9 cellular contexts compared by ENCODE assay signal in the genomic region with DNA sequence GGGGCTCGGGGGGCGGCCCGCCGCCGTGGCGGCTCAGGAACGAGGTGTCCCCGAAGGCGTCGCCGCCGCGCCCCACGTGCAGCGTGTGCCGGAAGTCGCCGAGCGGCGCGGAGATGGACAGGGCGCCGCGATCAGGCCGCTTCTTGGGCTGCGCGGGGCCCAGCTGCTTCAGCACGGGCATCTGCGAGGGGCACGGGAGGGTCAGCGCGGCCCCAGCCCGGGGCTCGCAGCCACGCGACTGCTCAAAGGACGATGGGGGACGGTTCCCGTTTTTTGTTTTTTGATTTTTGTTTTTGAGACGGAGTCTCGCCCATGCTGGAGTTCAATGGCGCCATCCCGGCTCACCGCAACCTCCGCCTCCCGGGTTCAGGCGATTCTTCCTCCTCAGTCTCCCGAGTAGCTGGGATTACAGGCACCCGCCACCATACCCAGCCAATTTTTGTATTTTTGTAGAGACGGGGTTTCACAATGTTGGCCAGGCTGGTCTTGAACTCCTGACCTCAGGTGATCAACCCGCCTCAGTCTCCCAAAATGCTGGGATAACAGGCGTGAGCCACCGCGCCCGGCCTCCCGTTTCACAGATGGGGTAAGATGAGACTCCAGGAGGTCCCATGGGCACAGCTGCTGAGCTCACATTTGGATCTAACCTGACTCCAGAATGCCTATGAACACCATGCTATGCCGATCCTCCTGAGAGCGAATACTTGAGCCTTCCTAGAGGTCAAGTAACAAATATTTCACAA. TPM values are rescaled to one million over a fixed set of nuclear protein-coding genes. Genes with fewer than 3 reads are reported as not detected.
A peak's percentile ranks its signal among the peaks of the same experiment; 100 is the strongest.
DNase-seq lines count a peak whose midpoint lies in the region; ATAC-seq and TF ChIP-seq lines count a peak whose summit lies in the region.
"Had no signal": no experiment of that assay in that cellular context is flagged by ENCODE, and none has a peak within 500 bp of the region (broad histone marks: within the 10 kb centered on the region; RNA-seq: fewer than 3 reads in every experiment).

No MANE protein-coding gene starts in this region.

- H3K4me3 ChIP-seq in sigmoid colon: peak overlapping the region in 3 of 4 donors; percentile 59 to 63 (median 61)

- no peaks in the 10 kb centered on the region for H3K9me3 Mint-ChIP-seq in chondrocyte (ENCODE audit: low read depth)

- H3K4me1 ChIP-seq in sigmoid colon: peaks cover 0 to 42% (median 35%) of the 10 kb centered on the region in 4 donors

- no peaks in the 10 kb centered on the region for H3K9me3 ChIP-seq in sigmoid colon
- H3K9me3 ChIP-seq: testis had no signal

- H3K27ac ChIP-seq in sigmoid colon: peak overlapping the region in 1 of 4 donors; percentile 91

- no peak for TF ChIP-seq EP300 in sigmoid colon (IDR thresholded peaks at IDR 0.05)

- no peak for TF ChIP-seq POLR2A in sigmoid colon (IDR thresholded peaks at IDR 0.05)

- intact Hi-C loops in sigmoid colon (cut with DNase I): loop anchor here (10.0 kb wide), 2 partner anchors 261 to 649 kb away; a partner anchor contains a TSS
- intact Hi-C loops in left colon (cut with DNase I, micrococcal nuclease): no loop called here

- ATAC-seq in left colon (no peak), HG03439 (IDR thresholded peaks at IDR 0.05; ENCODE audit: unreplicated experiment) (no peak)

- WGBS in sigmoid colon, 2 donors: 74 to 83% methylated on average over 58 of the region's 58 CpGs

- H3K27me3 Mint-ChIP-seq in chondrocyte (ENCODE audit: low read depth): no peaks in the 10 kb centered on the region

- peaks cover 0 to 14% (median 0%) of the 10 kb centered on the region in 3 donors for H3K27me3 ChIP-seq in sigmoid colon
- H3K27me3 ChIP-seq: testis had no signal

- H3K36me3 Mint-ChIP-seq in chondrocyte (ENCODE audit: low read depth): peaks cover 12% of the 10 kb centered on the region

- DNase-seq in DMS 273 (lab: John Stamatoyannopoulos, UW; ENCODE audit: unreplicated experiment): peak; percentile 26
- DNase-seq in DMS 273 treated with DMSO at 0.1 percent for 48 hours (lab: John Stamatoyannopoulos, UW): no peak
- peak; percentile 83 for DNase-seq in chondrocyte (ENCODE audit: low spot score)
- DNase-seq in sigmoid colon: no peak
- no peak for DNase-seq in left colon

- peaks cover 0 to 19% (median 12%) of the 10 kb centered on the region in 4 donors for H3K36me3 ChIP-seq in sigmoid colon

- peak overlapping the region; percentile 45 for H3K4me3 Mint-ChIP-seq in chondrocyte (ENCODE audit: unreplicated experiment)

- H3K27ac Mint-ChIP-seq in chondrocyte (ENCODE audit: unreplicated experiment): no peak overlapping the region

- H3K4me1 Mint-ChIP-seq in chondrocyte (ENCODE audit: low read depth): peaks cover 39% of the 10 kb centered on the region

- no peak for TF ChIP-seq CTCF in chondrocyte (IDR thresholded peaks at IDR 0.05)
- TF ChIP-seq CTCF in sigmoid colon (IDR thresholded peaks at IDR 0.05): no peak

RNA-seq across cellular contexts. Expression of a gene that starts 2.0 kb away (rescaled TPM):
- 10.2 to 14.8 TPM (median 13.2 TPM) in 3 replicates for total RNA-seq in chondrocyte
- 1 to 10 TPM; 2.5 to 7.8 (median 3.6) TPM for total RNA-seq in sigmoid colon
- polyA plus RNA-seq in sigmoid colon: 10 to 100 TPM in 2 of 3 donors, 1 to 10 TPM in 1; 8.1 to 14.8 (median 13.2) TPM
- total RNA-seq in left colon: 10 to 100 TPM; 16.7 to 17.1 TPM

RNA-seq across cellular contexts. Expression of a gene that starts 7.6 kb away (rescaled TPM):
- 62.9 to 66.4 TPM (median 66.4 TPM) in 3 replicates for total RNA-seq in chondrocyte
- 10 to 100 TPM; 12.1 to 16.6 (median 13.1) TPM for total RNA-seq in sigmoid colon
- polyA plus RNA-seq in sigmoid colon: 100 to 1,000 TPM; 171 to 529 (median 348) TPM
- total RNA-seq in left colon: 100 to 1,000 TPM; 501 to 569 TPM

RNA-seq across cellular contexts. Expression of a gene that starts 16.5 kb away (rescaled TPM):
- 110 to 166 TPM (median 116 TPM) in 3 replicates for total RNA-seq in chondrocyte
- total RNA-seq in sigmoid colon: 100 to 1,000 TPM in 2 of 4 donors, 10 to 100 TPM in 2; 59.1 to 286 (median 107) TPM
- 100 to 1,000 TPM in 1 of 3 donors, 10 to 100 TPM in 2; 13.6 to 148 (median 18.0) TPM for polyA plus RNA-seq in sigmoid colon
- total RNA-seq in left colon: 100 to 1,000 TPM; 146 to 156 TPM

RNA-seq across cellular contexts. Expression of a gene that starts 37.1 kb away (rescaled TPM):
- not detected in 3 replicates for total RNA-seq in chondrocyte
- not detected for total RNA-seq in sigmoid colon
- 1 to 10 TPM in 1 of 3 donors, not detected in 2; 1.9 TPM for polyA plus RNA-seq in sigmoid colon
- total RNA-seq in left colon: not detected
- total RNA-seq: glomerular endothelial cell, HT-29, testis had no signal

RNA-seq across cellular contexts. Expression of a gene that starts 50.3 kb away (rescaled TPM):
- total RNA-seq in chondrocyte (0.49 TPM in 1 of 3 replicates, not detected in the others), sigmoid colon (1 to 10 TPM; 2.5 to 5.4 (median 3.7) TPM), left colon (1 to 10 TPM in 1 of 2 donors, not detected in 1; 1.1 TPM)
- polyA plus RNA-seq in sigmoid colon: 1 to 10 TPM in 2 of 3 donors, under 1 TPM in 1; 0.23 to 2.2 (median 1.8) TPM
- total RNA-seq: glomerular endothelial cell, HT-29 had no signal

Comparison
In these comparisons a context has a peak if more than half of its experiments do, and no peak if none do; other contexts are left out.
1. DNase-seq: peak in DMS 273 (single experiment) and chondrocyte (single experiment); none in DMS 273 treated with DMSO at 0.1 percent for 48 hours (single experiment), sigmoid colon (single experiment) and left colon (0 of 2).